ENCODE assay signal across 7 cellular contexts in the genomic region with DNA sequence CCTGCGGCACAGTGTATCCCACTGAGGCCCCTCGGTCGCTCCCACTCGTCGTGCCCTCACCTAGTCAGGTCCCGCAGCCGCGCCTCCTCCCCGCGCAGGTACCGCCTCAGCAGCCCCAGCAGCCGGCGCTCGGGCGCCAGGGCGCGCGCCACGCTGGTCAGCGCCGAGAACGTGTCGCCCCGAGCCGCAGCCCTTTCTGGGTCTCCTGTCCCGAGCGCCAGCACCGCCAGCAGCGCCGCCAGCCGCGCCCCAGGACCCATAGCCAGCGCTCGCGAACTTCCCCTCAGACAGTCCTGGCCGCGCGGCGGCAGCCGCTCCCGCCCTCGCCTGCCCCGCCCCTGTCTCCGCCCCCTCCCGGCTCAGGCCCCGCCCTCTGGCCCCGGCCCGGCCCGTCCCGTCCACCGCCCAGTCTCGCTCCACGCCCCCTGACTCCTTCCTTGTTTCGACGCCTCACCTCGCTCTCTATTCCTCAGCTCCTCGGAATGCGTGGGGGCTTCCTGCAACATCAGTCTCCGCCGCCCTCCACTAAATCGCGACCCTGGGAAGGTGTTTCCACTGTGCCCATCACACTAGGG. TPM values are rescaled to one million over a fixed set of nuclear protein-coding genes. Genes with fewer than 3 reads are reported as not detected.
DNase-seq lines count a peak whose midpoint lies in the region; ATAC-seq and TF ChIP-seq lines count a peak whose summit lies in the region.

Gene P4HA3, minus strand, starts transcription at position 289 of the 575 bp plus-strand sequence. Its CDS starts 29 bp downstream, at position 260.

- H3K27me3 ChIP-seq in hepatocyte = peaks cover 21% of the 10 kb centered on the region

- no peaks in the 10 kb centered on the region for H3K36me3 ChIP-seq in SK-N-MC (ENCODE audit: insufficient read depth, low read length)
- H3K36me3 ChIP-seq in hepatocyte (replicated peaks; ENCODE audit: insufficient read depth, low read depth) = no peaks in the 10 kb centered on the region

- H3K9ac ChIP-seq in SK-N-MC (ENCODE audit: insufficient read length) = no peak within 1 kb of the TSS

- ATAC-seq in HG03097 (IDR thresholded peaks at IDR 0.05; ENCODE audit: low FRiP score, unreplicated experiment) = no peak

- H3K27ac ChIP-seq in SK-N-MC (no peak within 1 kb of the TSS), hepatocyte (no peak within 1 kb of the TSS)

- H3K9me2 ChIP-seq in hepatocyte (replicated peaks; ENCODE audit: insufficient read depth) = no peaks in the 10 kb centered on the region

- H4K20me1 ChIP-seq in hepatocyte (ENCODE audit: insufficient read depth, poor library complexity, severe bottlenecking) = no peaks in the 10 kb centered on the region

- H2AFZ ChIP-seq in hepatocyte = peak within 1 kb of the TSS; percentile 70

- no peak for DNase-seq in HFF-Myc (ENCODE audit: extremely low read depth, low read depth)
- DNase-seq in SK-N-MC (ENCODE audit: low read depth, low spot score) = no peak
- DNase-seq in amniotic epithelial cell (ENCODE audit: low read depth) = peak; percentile 68
- peak; percentile 78 for DNase-seq in hepatocyte (ENCODE audit: low spot score)
- DNase-seq in skeletal muscle cell (ENCODE audit: low read depth) = no peak
- no peak for DNase-seq in NCI-H128 (lab: John Stamatoyannopoulos, UW; ENCODE audit: unreplicated experiment)

- peak within 1 kb of the TSS; percentile 91 for H3K4me2 ChIP-seq in hepatocyte

- H3K9me3 ChIP-seq in SK-N-MC (ENCODE audit: low read depth, low read length) (no peaks in the 10 kb centered on the region), hepatocyte (ENCODE audit: low read depth) (peaks cover 4% of the 10 kb centered on the region)

- WGBS in hepatocyte (ENCODE audit: low lambda C conversion rate, missing lambda C conversion rate) = 11% methylated on average over 19 of the region's 62 CpGs

- no peaks in the 10 kb centered on the region for H3K79me2 ChIP-seq in hepatocyte

- no peaks in the 10 kb centered on the region for H3K4me1 ChIP-seq in hepatocyte (ENCODE audit: insufficient read depth)

- H3K4me3 ChIP-seq in HFF-Myc (replicated peaks; ENCODE audit: low read depth, low read length) (peak within 1 kb of the TSS; percentile 43), SK-N-MC (peak within 1 kb of the TSS; percentile 64), hepatocyte (peak within 1 kb of the TSS; percentile 39), skeletal muscle cell (ENCODE audit: low read depth, low read length) (peak within 1 kb of the TSS; percentile 67)

- TF ChIP-seq CTCF in HFF-Myc (IDR thresholded peaks at IDR 0.05; ENCODE audit: low read depth, low read length, missing control alignments) = peak; percentile 5
- TF ChIP-seq CTCF in hepatocyte (IDR thresholded peaks at IDR 0.05; ENCODE audit: poor library complexity) = no peak

RNA-seq across cellular contexts. Expression of gene P4HA3, which starts in this region (rescaled TPM):
- total RNA-seq in hepatocyte = 1.3 and 1.4 TPM in 2 replicates
- 2.3 and 2.9 TPM in 2 replicates for polyA plus RNA-seq in hepatocyte

Comparison
In these comparisons a context has a peak if more than half of its experiments do, and no peak if none do; other contexts are left out.
1. DNase-seq: peak in amniotic epithelial cell (single experiment) and hepatocyte (single experiment); none in HFF-Myc (single experiment), SK-N-MC (single experiment), skeletal muscle cell (single experiment) and NCI-H128 (single experiment).
2. Peak in every context shown above with its lines, with median percentiles within 50 percentile points of each other: H3K4me3 ChIP-seq.